In the genomic region with DNA sequence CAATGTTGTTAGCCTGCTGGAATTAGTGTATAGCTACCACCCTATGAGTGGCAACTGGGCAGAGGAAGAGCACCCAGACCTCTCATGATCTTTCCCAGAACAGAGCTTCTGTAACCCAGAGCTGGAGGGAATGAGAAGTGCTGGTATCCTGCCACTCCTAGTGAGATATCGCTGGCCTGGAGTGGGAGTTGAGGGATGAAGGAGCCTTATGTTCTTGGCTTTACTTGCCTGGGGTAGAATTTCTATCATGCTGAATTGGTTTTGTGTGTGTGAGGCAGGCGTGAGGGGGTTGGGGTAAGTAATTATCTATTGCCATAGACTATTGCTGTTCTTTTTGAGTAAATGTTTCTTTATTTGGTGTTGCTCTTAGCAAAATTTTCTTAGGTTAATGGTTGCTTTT, we compare ENCODE assay signal across 24 cellular contexts.
"Had no signal": no experiment of that assay in that cellular context is flagged by ENCODE, and none has a peak within 500 bp of the region (broad histone marks: within the 10 kb centered on the region; RNA-seq: fewer than 3 reads in every experiment).

No MANE protein-coding gene starts in this region.

- H3K27ac Mint-ChIP-seq: immature natural killer cell; mesothelial cell of epicardium; naive B cell; naive thymus-derived CD8-positive, alpha-beta T cell had no signal

- H3K27me3 Mint-ChIP-seq: naive B cell; naive thymus-derived CD8-positive, alpha-beta T cell had no signal

- H3K4me3 Mint-ChIP-seq: immature natural killer cell; mesothelial cell of epicardium; naive B cell; naive thymus-derived CD8-positive, alpha-beta T cell had no signal

- H3K4me1 Mint-ChIP-seq: immature natural killer cell; mesothelial cell of epicardium; naive B cell; naive thymus-derived CD8-positive, alpha-beta T cell had no signal

- H3K36me3 Mint-ChIP-seq: immature natural killer cell; naive B cell; naive thymus-derived CD8-positive, alpha-beta T cell had no signal

- ATAC-seq: esophagus mucosa; gastroesophageal sphincter; heart left ventricle; left colon; left lung; left ventricle myocardium superior; lower lobe of right lung; mucosa of descending colon; naive thymus-derived CD8-positive, alpha-beta T cell had no signal

- DNase-seq: dermis blood vessel endothelial cell; dorsolateral prefrontal cortex; effector CD4-positive, alpha-beta T cell; effector memory CD4-positive, alpha-beta T cell; erythroblast; esophagus squamous epithelium; foreskin fibroblast; heart left ventricle; hypothalamus; immature natural killer cell; islet precursor cell; kidney; kidney glomerular epithelial cell; left colon; left ventricle myocardium superior; lower lobe of right lung; mesenchymal stem cell; mucosa of descending colon; naive B cell; naive thymus-derived CD8-positive, alpha-beta T cell had no signal
